Comparison of ENCODE assay signal across 17 cellular contexts in the genomic region with DNA sequence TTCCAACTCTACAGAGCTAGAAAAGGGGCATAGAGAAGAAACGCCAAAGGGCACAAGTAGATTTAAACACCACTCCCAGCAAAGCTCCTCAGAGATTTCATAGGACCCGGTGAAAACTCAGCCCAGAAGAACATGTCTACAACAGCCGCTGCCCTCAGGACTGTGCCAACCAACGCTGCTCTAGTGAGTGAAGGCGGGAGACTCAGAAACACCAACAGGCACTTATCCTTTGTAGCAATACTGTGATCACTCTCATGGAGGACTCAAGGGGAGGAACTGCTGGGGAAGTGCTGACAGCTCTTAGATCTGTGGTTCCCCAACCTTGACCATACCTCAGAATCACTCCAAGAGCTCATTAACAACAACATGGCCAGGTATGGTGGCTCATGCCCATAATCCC. TPM values are rescaled to one million over a fixed set of nuclear protein-coding genes. Genes with fewer than 3 reads are reported as not detected.
DNase-seq lines count a peak whose midpoint lies in the region; ATAC-seq and TF ChIP-seq lines count a peak whose summit lies in the region.
"Had no signal": no experiment of that assay in that cellular context is flagged by ENCODE, and none has a peak within 500 bp of the region (broad histone marks: within the 10 kb centered on the region; RNA-seq: fewer than 3 reads in every experiment).

No MANE protein-coding gene starts in this region.

- intact Hi-C loops in Panc1 (cut with micrococcal nuclease; ENCODE audit: unreplicated experiment): no loop called here

- no peaks in the 10 kb centered on the region for H3K9me3 Mint-ChIP-seq in activated naive CD8-positive, alpha-beta T cell (ENCODE audit: low read depth)
- H3K9me3 Mint-ChIP-seq in activated naive CD8-positive, alpha-beta T cell treated with anti-CD3 and anti-CD28 coated beads for 36 hours: no peaks in the 10 kb centered on the region
- H3K9me3 Mint-ChIP-seq in endodermal cell: no peaks in the 10 kb centered on the region
- H3K9me3 Mint-ChIP-seq: CD4-positive, alpha-beta memory T cell had no signal

- H3K36me3 Mint-ChIP-seq in activated naive CD8-positive, alpha-beta T cell: peaks cover 7% of the 10 kb centered on the region
- H3K36me3 Mint-ChIP-seq in activated naive CD8-positive, alpha-beta T cell treated with anti-CD3 and anti-CD28 coated beads for 36 hours: peaks cover 24% of the 10 kb centered on the region
- H3K36me3 Mint-ChIP-seq in endodermal cell (ENCODE audit: low read depth): peaks cover 60% of the 10 kb centered on the region

- TF ChIP-seq CTCF in Panc1 (IDR thresholded peaks at IDR 0.05) (no peak), endodermal cell (conservative IDR thresholded peaks at IDR 0.05) (no peak)

- in situ Hi-C loops in Panc1 (cut with HindIII; ENCODE audit: low pct_unique_long_range_greater_than_20kb, low sequenced_read_pairs): no loop called here

- H3K27ac ChIP-seq in Panc1 (ENCODE audit: low read length) (no peak overlapping the region), endodermal cell (ENCODE audit: low read depth, low read length) (no peak overlapping the region), thymus (ENCODE audit: low read depth) (peak overlapping the region; percentile 60)

- H3K27me3 ChIP-seq in Panc1 (ENCODE audit: control insufficient read depth, insufficient read depth, low read length): no peaks in the 10 kb centered on the region
- H3K27me3 ChIP-seq in endodermal cell (ENCODE audit: control insufficient read depth, insufficient read depth, low read length, poor library complexity, severe bottlenecking): no peaks in the 10 kb centered on the region
- no peaks in the 10 kb centered on the region for H3K27me3 ChIP-seq in thymus (ENCODE audit: control insufficient read depth, insufficient read depth)

- no peak overlapping the region for H3K4me3 ChIP-seq in Panc1 (ENCODE audit: low read depth in 2 of 2, low read length in 2 of 2)
- no peak overlapping the region for H3K4me3 ChIP-seq in endodermal cell (ENCODE audit: low read length)
- no peak overlapping the region for H3K4me3 ChIP-seq in thymus (ENCODE audit: low read length)

- CTCF ChIA-PET in Panc1 (lab: Charles Lee): interaction anchor here (0.5 kb wide), 1 partner anchor 1031 kb away, joined by 3 read pairs; no protein-coding TSS in a partner anchor

- no peak overlapping the region for H3K4me3 Mint-ChIP-seq in activated naive CD8-positive, alpha-beta T cell
- H3K4me3 Mint-ChIP-seq in activated naive CD8-positive, alpha-beta T cell treated with anti-CD3 and anti-CD28 coated beads for 36 hours: no peak overlapping the region
- no peak overlapping the region for H3K4me3 Mint-ChIP-seq in endodermal cell
- H3K4me3 Mint-ChIP-seq: CD4-positive, alpha-beta memory T cell had no signal

- peak; percentile 34; the same call in 1 of the 2 replicates for ATAC-seq in Panc1
- no peak for ATAC-seq in HG03520 (IDR thresholded peaks at IDR 0.05; ENCODE audit: unreplicated experiment)
- no peak for ATAC-seq in GM18870 (IDR thresholded peaks at IDR 0.05; ENCODE audit: unreplicated experiment)

- H3K4me1 Mint-ChIP-seq in activated naive CD8-positive, alpha-beta T cell (ENCODE audit: low read depth): peaks cover 18% of the 10 kb centered on the region
- peaks cover 7% of the 10 kb centered on the region for H3K4me1 Mint-ChIP-seq in activated naive CD8-positive, alpha-beta T cell treated with anti-CD3 and anti-CD28 coated beads for 36 hours
- H3K4me1 Mint-ChIP-seq in endodermal cell: no peaks in the 10 kb centered on the region

- H3K9me3 ChIP-seq in Panc1 (ENCODE audit: control insufficient read depth, insufficient read depth, low read depth, low read length) (no peaks in the 10 kb centered on the region), endodermal cell (ENCODE audit: control insufficient read depth, low read length) (no peaks in the 10 kb centered on the region), thymus (ENCODE audit: control insufficient read depth) (no peaks in the 10 kb centered on the region)

- H3K4me1 ChIP-seq in Panc1 (ENCODE audit: control insufficient read depth, insufficient read depth, low read length): no peaks in the 10 kb centered on the region
- no peaks in the 10 kb centered on the region for H3K4me1 ChIP-seq in endodermal cell (ENCODE audit: control insufficient read depth, insufficient read depth, low read length)
- H3K4me1 ChIP-seq in thymus (ENCODE audit: control insufficient read depth, insufficient read depth, low read length): no peaks in the 10 kb centered on the region

- no peak overlapping the region for H3K9ac ChIP-seq in endodermal cell (ENCODE audit: extremely low read depth, low read length, poor library complexity, severe bottlenecking)

- WGBS in endodermal cell (ENCODE audit: insufficient coverage in 1 of 2, insufficient read length in 1 of 2), 2 experiments: 88 to 96% methylated on average over 3 to 5 of the region's 5 CpGs
- WGBS in thymus: 98% methylated on average over 5 of the region's 5 CpGs

- DNase-seq in activated naive CD8-positive, alpha-beta T cell treated with anti-CD3 and anti-CD28 coated beads for 36 hours: no peak
- no peak for DNase-seq in Panc1 (ENCODE audit: low read depth, low spot score)
- no peak for DNase-seq in endodermal cell
- DNase-seq: AML-193; CD4-positive, alpha-beta memory T cell; DMS79 treated with DMSO at 0.1 percent for 48 hours; GOT3; MV-4-11; NCI-H1436 treated with DMSO at 0.1 percent for 48 hours; NCI-H2081; NCI-H2227 treated with DMSO at 0.1 percent for 48 hours; NCI-H526; RPMI8226 had no signal

- H3K27ac Mint-ChIP-seq in activated naive CD8-positive, alpha-beta T cell: peak overlapping the region; percentile 28
- no peak overlapping the region for H3K27ac Mint-ChIP-seq in activated naive CD8-positive, alpha-beta T cell treated with anti-CD3 and anti-CD28 coated beads for 36 hours
- peak overlapping the region; percentile 80 for H3K27ac Mint-ChIP-seq in endodermal cell

- H3K27me3 Mint-ChIP-seq in activated naive CD8-positive, alpha-beta T cell: no peaks in the 10 kb centered on the region
- H3K27me3 Mint-ChIP-seq in activated naive CD8-positive, alpha-beta T cell treated with anti-CD3 and anti-CD28 coated beads for 36 hours: no peaks in the 10 kb centered on the region
- no peaks in the 10 kb centered on the region for H3K27me3 Mint-ChIP-seq in endodermal cell (ENCODE audit: insufficient read depth)
- H3K27me3 Mint-ChIP-seq: CD4-positive, alpha-beta memory T cell had no signal

- H3K36me3 ChIP-seq in Panc1 (ENCODE audit: control insufficient read depth, insufficient read depth, low read length): peaks cover 3% of the 10 kb centered on the region
- H3K36me3 ChIP-seq in endodermal cell (ENCODE audit: control insufficient read depth, insufficient read depth, low read length): peaks cover 75% of the 10 kb centered on the region
- H3K36me3 ChIP-seq in thymus (ENCODE audit: control insufficient read depth, insufficient read depth): peaks cover 47% of the 10 kb centered on the region

- BruUV-seq in Panc1 (replicated peaks; lab: Mats Ljungman, UMichigan): no TSS peak

- POLR2A ChIA-PET in Panc1 (lab: Charles Lee): interaction anchor here (0.6 kb wide), 1 partner anchor 68 kb away, joined by 7 read pairs; no protein-coding TSS in a partner anchor

RNA-seq across cellular contexts. Expression of a gene that starts 39.5 kb away (rescaled TPM):
- total RNA-seq in activated naive CD8-positive, alpha-beta T cell treated with anti-CD3 and anti-CD28 coated beads for 36 hours: 10 to 100 TPM; 72.6 TPM
- total RNA-seq in Panc1 (2021; ENCODE audit: unreplicated experiment) (103 TPM), endodermal cell (10 to 100 TPM; 90.2 to 95.5 TPM)
- 75.8 TPM for polyA plus RNA-seq in Panc1 (2012; ENCODE audit: insufficient read length)
- 85.0 TPM for polyA plus RNA-seq in endodermal cell (2013, experiment 1 of 2)
- 80.5 TPM for polyA plus RNA-seq in endodermal cell (2013, experiment 2 of 2)
- 52.8 TPM for polyA plus RNA-seq in thymus
